Comparison of ENCODE assay signal across 10 cellular contexts in genomic region chr5:127960126-127960744, GRCh38.
DNase-seq lines count a peak whose midpoint lies in the region; ATAC-seq, FAIRE-seq and TF ChIP-seq lines count a peak whose summit lies in the region.
"Had no signal": no experiment of that assay in that cellular context is flagged by ENCODE, and none has a peak within 500 bp of the region (broad histone marks: within the 10 kb centered on the region; RNA-seq: fewer than 3 reads in every experiment).

No MANE protein-coding gene starts in this region.

- H3K4me2 ChIP-seq in DOHH2 (ENCODE audit: low read length) (peak overlapping the region; percentile 28), MM.1S (ENCODE audit: low read depth, low read length) (0 out of 2 replicates have a peak overlapping the region, but pooled peaks have one; percentile 11)

- H3K9me3 ChIP-seq in DOHH2 (ENCODE audit: control insufficient read depth, insufficient read depth, low read length) (no peaks in the 10 kb centered on the region), MM.1S (replicated peaks; ENCODE audit: insufficient read depth, low read length) (no peaks in the 10 kb centered on the region), muscle layer of duodenum (ENCODE audit: control insufficient read depth in 1 of 2, low read length in 2 of 2) (peaks cover 0 to 2% of the 10 kb centered on the region in 2 donors)
- H3K9me3 ChIP-seq: HAP-1 had no signal

- TF ChIP-seq CTCF in DOHH2 (IDR thresholded peaks at IDR 0.05; ENCODE audit: low read depth, low read length, poor library complexity, severe bottlenecking) (no peak), MM.1S (IDR thresholded peaks at IDR 0.05; ENCODE audit: low read length) (no peak), D721Med (IDR thresholded peaks at IDR 0.05; ENCODE audit: insufficient read depth, missing control alignments) (no peak)

- H3K4me3 ChIP-seq in DOHH2 (ENCODE audit: low read length) (peak overlapping the region; percentile 22; the same call in 1 of the 2 replicates), MM.1S (ENCODE audit: low read length) (no peak overlapping the region), muscle layer of duodenum (ENCODE audit: low read depth in 1 of 2, low read length in 2 of 2) (no peak overlapping the region)
- H3K4me3 ChIP-seq: HAP-1, K562 had no signal

- peaks cover 33% of the 10 kb centered on the region for H3K4me1 ChIP-seq in DOHH2 (ENCODE audit: control insufficient read depth, low read length)
- H3K4me1 ChIP-seq in MM.1S (ENCODE audit: low read length): peaks cover 34% of the 10 kb centered on the region
- H3K4me1 ChIP-seq in muscle layer of duodenum (ENCODE audit: control insufficient read depth in 1 of 2, insufficient read depth in 2 of 2, low read length in 2 of 2): peaks cover 18 to 37% of the 10 kb centered on the region in 2 donors
- H3K4me1 ChIP-seq: HAP-1 had no signal

- H3K9me2 ChIP-seq in DOHH2 (replicated peaks; ENCODE audit: control insufficient read depth, low read length) (no peaks in the 10 kb centered on the region), MM.1S (replicated peaks; ENCODE audit: insufficient read depth, low read length) (no peaks in the 10 kb centered on the region)

- H3K27me3 ChIP-seq in DOHH2 (ENCODE audit: control insufficient read depth, low read length) (no peaks in the 10 kb centered on the region), MM.1S (replicated peaks; ENCODE audit: insufficient read depth, low read length) (no peaks in the 10 kb centered on the region), muscle layer of duodenum (ENCODE audit: low read depth, low read length) (no peaks in the 10 kb centered on the region)

- no peak overlapping the region for H3K9ac ChIP-seq in MM.1S (ENCODE audit: low read length)

- H3K36me3 ChIP-seq in DOHH2 (ENCODE audit: control insufficient read depth, low read length) (no peaks in the 10 kb centered on the region), MM.1S (replicated peaks; ENCODE audit: insufficient read depth, low read length) (no peaks in the 10 kb centered on the region), muscle layer of duodenum (ENCODE audit: control insufficient read depth in 1 of 2, insufficient read depth in 2 of 2, low read length in 2 of 2) (no peaks in the 10 kb centered on the region)
- H3K36me3 ChIP-seq: HAP-1 had no signal

- no peak overlapping the region for H2AFZ ChIP-seq in MM.1S (ENCODE audit: low read length)

- ATAC-seq in GM19463 (IDR thresholded peaks at IDR 0.05; ENCODE audit: unreplicated experiment): no peak
- ATAC-seq: K562 had no signal

- FAIRE-seq in D721Med (lab: Jason Lieb, UNC): no peak
- FAIRE-seq: K562 had no signal

- no peaks in the 10 kb centered on the region for H3K79me2 ChIP-seq in DOHH2 (ENCODE audit: control insufficient read depth, low read length)
- H3K79me2 ChIP-seq in MM.1S (ENCODE audit: low read length): no peaks in the 10 kb centered on the region

- H3K27ac ChIP-seq in DOHH2 (ENCODE audit: low read depth, low read length): no peak overlapping the region
- H3K27ac ChIP-seq in MM.1S (ENCODE audit: low read length): no peak overlapping the region
- peak overlapping the region; percentile 17 for H3K27ac ChIP-seq in epithelial cell of prostate
- H3K27ac ChIP-seq in muscle layer of duodenum (ENCODE audit: low read length): peak overlapping the region; percentile 41

- H3F3A ChIP-seq in DOHH2 (ENCODE audit: control insufficient read depth, insufficient read depth) (no peaks in the 10 kb centered on the region), MM.1S (ENCODE audit: insufficient read depth, low read length) (0 out of 2 replicates have a peak, but pooled peaks cover 3% of the 10 kb centered on the region)

- peak; percentile 16 for DNase-seq in MM.1S
- DNase-seq in epithelial cell of prostate (ENCODE audit: low read depth, low spot score): no peak
- DNase-seq in DMS79 (lab: John Stamatoyannopoulos, UW): no peak
- DNase-seq in D721Med (ENCODE audit: insufficient read length, low spot score): no peak
- DNase-seq: islet precursor cell had no signal

- H4K20me1 ChIP-seq in DOHH2 (ENCODE audit: control insufficient read depth, insufficient read depth, low read depth, low read length) (no peaks in the 10 kb centered on the region), MM.1S (ENCODE audit: insufficient read depth, low read length) (no peaks in the 10 kb centered on the region)

Comparison
In these comparisons a context has a peak if more than half of its experiments do, and no peak if none do; other contexts are left out.
1. H3K27ac ChIP-seq: peak in epithelial cell of prostate (single experiment) and muscle layer of duodenum (single experiment); none in DOHH2 (single experiment) and MM.1S (single experiment).